ENCODE assay signal across 1 cellular context in the genomic region with DNA sequence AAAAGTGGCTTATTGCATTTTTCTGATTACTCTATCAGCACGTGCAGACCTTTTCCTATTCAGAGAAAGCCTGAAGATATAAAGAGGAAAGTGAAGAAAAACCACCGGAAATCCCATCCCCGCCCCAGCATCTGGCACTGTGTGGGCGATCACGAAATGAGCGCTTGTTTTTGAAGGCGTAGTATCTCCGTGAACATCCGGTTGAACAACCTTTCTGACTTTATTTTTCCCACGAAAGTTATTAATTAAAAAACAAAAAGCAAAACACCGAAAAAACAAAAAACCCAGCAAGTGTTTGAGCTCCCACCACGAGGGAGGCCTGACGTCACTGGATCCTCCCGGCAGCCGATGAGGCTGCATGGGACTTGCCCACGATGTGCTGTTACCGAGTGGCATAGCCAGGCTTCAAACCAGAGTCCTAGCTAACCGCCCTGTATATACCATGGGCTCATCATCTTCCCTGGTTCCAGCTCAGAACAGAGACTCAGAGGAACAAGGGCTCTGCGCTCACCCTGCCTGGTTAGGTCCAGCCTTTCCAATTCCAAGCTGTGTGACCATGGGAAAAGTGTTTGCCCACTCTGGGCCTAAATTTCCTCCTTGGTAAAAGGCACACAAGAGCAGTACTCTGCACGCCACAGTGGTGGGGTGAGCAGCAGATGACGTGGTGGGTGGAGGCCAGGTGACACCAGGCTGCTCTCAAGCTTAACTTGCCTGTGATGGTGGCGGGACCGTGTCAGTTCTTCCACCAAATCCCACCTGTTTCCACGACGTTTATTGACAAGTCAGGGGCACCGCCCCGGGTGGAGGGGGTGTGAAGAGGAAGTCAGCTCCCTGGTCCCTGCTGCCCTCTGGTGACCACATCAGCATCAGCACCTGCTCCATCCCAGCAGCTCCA.
TF ChIP-seq lines count a peak whose summit lies in the region.

No MANE protein-coding gene starts in this region.

TF ChIP-seq in GM12878, 131 proteins besides CTCF, POLR2A, EP300 and RAD21 (continued from another document):
- TF ChIP-seq POLR2AphosphoS5 (IDR thresholded peaks at IDR 0.05; ENCODE audit: low read length) (peak; percentile 52; the same call in 1 of the 2 replicates), POLR2AphosphoS2 (IDR thresholded peaks at IDR 0.05; ENCODE audit: low read depth, low read length) (no peak), BCL11A (IDR thresholded peaks at IDR 0.05; ENCODE audit: low read depth, low read length) (peak; percentile 37; the same call in 1 of the 2 replicates), IKZF1 (conservative IDR thresholded peaks at IDR 0.05) (peak; percentile 88), YBX1 (IDR thresholded peaks at IDR 0.05) (no peak), GABPA (IDR thresholded peaks at IDR 0.05; ENCODE audit: low read depth) (peak; percentile 68), CREB1 (IDR thresholded peaks at IDR 0.05; ENCODE audit: low read depth) (peak; percentile 66), HDGF (IDR thresholded peaks at IDR 0.05) (peak; percentile 88), EZH2 (IDR thresholded peaks at IDR 0.05; ENCODE audit: borderline replicate concordance, control insufficient read depth, low read depth, low read length) (no peak), YY1 (IDR thresholded peaks at IDR 0.05; ENCODE audit: low read depth, low read length) (peak; percentile 53; the same call in 1 of the 2 replicates), TCF3 (IDR thresholded peaks at IDR 0.05; ENCODE audit: borderline replicate concordance, insufficient read depth, low read depth, low read length) (peak; percentile 84; the same call in 1 of the 2 replicates), ESRRA (IDR thresholded peaks at IDR 0.05; ENCODE audit: low read length) (no peak), HDAC2 (IDR thresholded peaks at IDR 0.05) (no peak), MEF2B (IDR thresholded peaks at IDR 0.05; ENCODE audit: partially characterized antibody, poor library complexity, severe bottlenecking) (peak; percentile 34), JUND (IDR thresholded peaks at IDR 0.05; ENCODE audit: low read depth, low read length) (no peak), RCOR1 (conservative IDR thresholded peaks at IDR 0.05; ENCODE audit: low read depth, low read length) (0 out of 2 replicates have a peak, but pooled peaks have one; percentile 14), SPI1 (IDR thresholded peaks at IDR 0.05; ENCODE audit: borderline replicate concordance, insufficient read depth, low read depth, low read length) (peak; percentile 58; the same call in 1 of the 2 replicates), NFYA (IDR thresholded peaks at IDR 0.05; ENCODE audit: borderline replicate concordance, low read depth, low read length) (no peak), TAF1 (IDR thresholded peaks at IDR 0.05; ENCODE audit: borderline replicate concordance, low read depth, low read length) (no peak), JUNB (IDR thresholded peaks at IDR 0.05) (peak; percentile 29; the same call in 1 of the 2 replicates), RBBP5 (conservative IDR thresholded peaks at IDR 0.05) (no peak)
- TF ChIP-seq, protein P1, sequence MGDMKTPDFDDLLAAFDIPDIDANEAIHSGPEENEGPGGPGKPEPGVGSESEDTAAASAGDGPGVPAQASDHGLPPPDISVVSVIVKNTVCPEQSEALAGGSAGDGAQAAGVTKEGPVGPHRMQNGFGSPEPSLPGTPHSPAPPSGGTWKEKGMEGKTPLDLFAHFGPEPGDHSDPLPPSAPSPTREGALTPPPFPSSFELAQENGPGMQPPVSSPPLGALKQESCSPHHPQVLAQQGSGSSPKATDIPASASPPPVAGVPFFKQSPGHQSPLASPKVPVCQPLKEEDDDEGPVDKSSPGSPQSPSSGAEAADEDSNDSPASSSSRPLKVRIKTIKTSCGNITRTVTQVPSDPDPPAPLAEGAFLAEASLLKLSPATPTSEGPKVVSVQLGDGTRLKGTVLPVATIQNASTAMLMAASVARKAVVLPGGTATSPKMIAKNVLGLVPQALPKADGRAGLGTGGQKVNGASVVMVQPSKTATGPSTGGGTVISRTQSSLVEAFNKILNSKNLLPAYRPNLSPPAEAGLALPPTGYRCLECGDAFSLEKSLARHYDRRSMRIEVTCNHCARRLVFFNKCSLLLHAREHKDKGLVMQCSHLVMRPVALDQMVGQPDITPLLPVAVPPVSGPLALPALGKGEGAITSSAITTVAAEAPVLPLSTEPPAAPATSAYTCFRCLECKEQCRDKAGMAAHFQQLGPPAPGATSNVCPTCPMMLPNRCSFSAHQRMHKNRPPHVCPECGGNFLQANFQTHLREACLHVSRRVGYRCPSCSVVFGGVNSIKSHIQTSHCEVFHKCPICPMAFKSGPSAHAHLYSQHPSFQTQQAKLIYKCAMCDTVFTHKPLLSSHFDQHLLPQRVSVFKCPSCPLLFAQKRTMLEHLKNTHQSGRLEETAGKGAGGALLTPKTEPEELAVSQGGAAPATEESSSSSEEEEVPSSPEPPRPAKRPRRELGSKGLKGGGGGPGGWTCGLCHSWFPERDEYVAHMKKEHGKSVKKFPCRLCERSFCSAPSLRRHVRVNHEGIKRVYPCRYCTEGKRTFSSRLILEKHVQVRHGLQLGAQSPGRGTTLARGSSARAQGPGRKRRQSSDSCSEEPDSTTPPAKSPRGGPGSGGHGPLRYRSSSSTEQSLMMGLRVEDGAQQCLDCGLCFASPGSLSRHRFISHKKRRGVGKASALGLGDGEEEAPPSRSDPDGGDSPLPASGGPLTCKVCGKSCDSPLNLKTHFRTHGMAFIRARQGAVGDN (IDR thresholded peaks at IDR 0.05) = peak; percentile 92
- TF ChIP-seq, protein P2, sequence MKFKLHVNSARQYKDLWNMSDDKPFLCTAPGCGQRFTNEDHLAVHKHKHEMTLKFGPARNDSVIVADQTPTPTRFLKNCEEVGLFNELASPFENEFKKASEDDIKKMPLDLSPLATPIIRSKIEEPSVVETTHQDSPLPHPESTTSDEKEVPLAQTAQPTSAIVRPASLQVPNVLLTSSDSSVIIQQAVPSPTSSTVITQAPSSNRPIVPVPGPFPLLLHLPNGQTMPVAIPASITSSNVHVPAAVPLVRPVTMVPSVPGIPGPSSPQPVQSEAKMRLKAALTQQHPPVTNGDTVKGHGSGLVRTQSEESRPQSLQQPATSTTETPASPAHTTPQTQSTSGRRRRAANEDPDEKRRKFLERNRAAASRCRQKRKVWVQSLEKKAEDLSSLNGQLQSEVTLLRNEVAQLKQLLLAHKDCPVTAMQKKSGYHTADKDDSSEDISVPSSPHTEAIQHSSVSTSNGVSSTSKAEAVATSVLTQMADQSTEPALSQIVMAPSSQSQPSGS (IDR thresholded peaks at IDR 0.05; ENCODE audit: low read length) = peak; percentile 66; the same call in 1 of the 2 replicates
- TF ChIP-seq, protein P3, sequence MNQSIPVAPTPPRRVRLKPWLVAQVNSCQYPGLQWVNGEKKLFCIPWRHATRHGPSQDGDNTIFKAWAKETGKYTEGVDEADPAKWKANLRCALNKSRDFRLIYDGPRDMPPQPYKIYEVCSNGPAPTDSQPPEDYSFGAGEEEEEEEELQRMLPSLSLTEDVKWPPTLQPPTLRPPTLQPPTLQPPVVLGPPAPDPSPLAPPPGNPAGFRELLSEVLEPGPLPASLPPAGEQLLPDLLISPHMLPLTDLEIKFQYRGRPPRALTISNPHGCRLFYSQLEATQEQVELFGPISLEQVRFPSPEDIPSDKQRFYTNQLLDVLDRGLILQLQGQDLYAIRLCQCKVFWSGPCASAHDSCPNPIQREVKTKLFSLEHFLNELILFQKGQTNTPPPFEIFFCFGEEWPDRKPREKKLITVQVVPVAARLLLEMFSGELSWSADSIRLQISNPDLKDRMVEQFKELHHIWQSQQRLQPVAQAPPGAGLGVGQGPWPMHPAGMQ (IDR thresholded peaks at IDR 0.05; ENCODE audit: borderline replicate concordance) = no peak
- TF ChIP-seq, protein P4, sequence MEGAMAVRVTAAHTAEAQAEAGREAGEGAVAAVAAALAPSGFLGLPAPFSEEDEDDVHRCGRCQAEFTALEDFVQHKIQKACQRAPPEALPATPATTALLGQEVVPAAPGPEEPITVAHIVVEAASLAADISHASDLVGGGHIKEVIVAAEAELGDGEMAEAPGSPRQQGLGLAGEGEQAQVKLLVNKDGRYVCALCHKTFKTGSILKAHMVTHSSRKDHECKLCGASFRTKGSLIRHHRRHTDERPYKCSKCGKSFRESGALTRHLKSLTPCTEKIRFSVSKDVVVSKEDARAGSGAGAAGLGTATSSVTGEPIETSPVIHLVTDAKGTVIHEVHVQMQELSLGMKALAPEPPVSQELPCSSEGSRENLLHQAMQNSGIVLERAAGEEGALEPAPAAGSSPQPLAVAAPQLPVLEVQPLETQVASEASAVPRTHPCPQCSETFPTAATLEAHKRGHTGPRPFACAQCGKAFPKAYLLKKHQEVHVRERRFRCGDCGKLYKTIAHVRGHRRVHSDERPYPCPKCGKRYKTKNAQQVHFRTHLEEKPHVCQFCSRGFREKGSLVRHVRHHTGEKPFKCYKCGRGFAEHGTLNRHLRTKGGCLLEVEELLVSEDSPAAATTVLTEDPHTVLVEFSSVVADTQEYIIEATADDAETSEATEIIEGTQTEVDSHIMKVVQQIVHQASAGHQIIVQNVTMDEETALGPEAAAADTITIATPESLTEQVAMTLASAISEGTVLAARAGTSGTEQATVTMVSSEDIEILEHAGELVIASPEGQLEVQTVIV (IDR thresholded peaks at IDR 0.05; ENCODE audit: borderline replicate concordance, partially characterized antibody) = no peak
- TF ChIP-seq, protein P5, sequence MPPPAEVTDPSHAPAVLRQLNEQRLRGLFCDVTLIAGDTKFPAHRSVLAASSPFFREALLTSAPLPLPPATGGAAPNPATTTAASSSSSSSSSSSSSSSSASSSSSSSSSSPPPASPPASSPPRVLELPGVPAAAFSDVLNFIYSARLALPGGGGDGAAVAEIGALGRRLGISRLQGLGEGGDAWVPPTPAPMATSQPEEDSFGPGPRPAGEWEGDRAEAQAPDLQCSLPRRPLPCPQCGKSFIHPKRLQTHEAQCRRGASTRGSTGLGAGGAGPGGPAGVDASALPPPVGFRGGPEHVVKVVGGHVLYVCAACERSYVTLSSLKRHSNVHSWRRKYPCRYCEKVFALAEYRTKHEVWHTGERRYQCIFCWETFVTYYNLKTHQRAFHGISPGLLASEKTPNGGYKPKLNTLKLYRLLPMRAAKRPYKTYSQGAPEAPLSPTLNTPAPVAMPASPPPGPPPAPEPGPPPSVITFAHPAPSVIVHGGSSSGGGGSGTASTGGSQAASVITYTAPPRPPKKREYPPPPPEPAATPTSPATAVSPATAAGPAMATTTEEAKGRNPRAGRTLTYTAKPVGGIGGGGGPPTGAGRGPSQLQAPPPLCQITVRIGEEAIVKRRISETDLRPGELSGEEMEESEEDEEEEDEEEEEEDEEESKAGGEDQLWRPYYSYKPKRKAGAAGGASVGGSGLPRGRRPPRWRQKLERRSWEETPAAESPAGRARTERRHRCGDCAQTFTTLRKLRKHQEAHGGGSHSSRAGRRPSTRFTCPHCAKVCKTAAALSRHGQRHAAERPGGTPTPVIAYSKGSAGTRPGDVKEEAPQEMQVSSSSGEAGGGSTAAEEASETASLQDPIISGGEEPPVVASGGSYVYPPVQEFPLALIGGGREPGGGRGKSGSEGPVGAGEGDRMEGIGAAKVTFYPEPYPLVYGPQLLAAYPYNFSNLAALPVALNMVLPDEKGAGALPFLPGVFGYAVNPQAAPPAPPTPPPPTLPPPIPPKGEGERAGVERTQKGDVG (CRISPR knock-in tag; IDR thresholded peaks at IDR 0.05) = no peak
- TF ChIP-seq, protein P6, sequence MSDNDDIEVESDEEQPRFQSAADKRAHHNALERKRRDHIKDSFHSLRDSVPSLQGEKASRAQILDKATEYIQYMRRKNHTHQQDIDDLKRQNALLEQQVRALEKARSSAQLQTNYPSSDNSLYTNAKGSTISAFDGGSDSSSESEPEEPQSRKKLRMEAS (IDR thresholded peaks at IDR 0.05; ENCODE audit: low read depth, low read length) = peak; percentile 28; the same call in 1 of the 2 replicates
TF ChIP-seq in GM12878: peak in this region for 72.
